ENCODE assay signal across 29 cellular contexts in genomic region chr2:171968509-171968908, GRCh38.
"Had no signal": no experiment of that assay in that cellular context is flagged by ENCODE, and none has a peak within 500 bp of the region (broad histone marks: within the 10 kb centered on the region; RNA-seq: fewer than 3 reads in every experiment).

No MANE protein-coding gene starts in this region.

- FAIRE-seq: urothelium cell line had no signal

- H3K4me1 Mint-ChIP-seq: stimulated activated memory B cell treated with anti-CD40 and anti-IgM and Interleukin-4, amounts not matched to agents 10 μg/mL and 1 μg/mL and 100 μg/mL, for 72 hours; stimulated activated naive B cell treated with anti-CD40 and anti-IgM and Interleukin-4, amounts not matched to agents 10 μg/mL and 1 μg/mL and 100 μg/mL, for 72 hours had no signal

- ATAC-seq: stimulated activated effector memory CD8-positive, alpha-beta T cell treated with anti-CD3 and anti-CD28 coated beads, Interleukin-12 subunit alpha, Interleukin-12 subunit beta, amount 100 ng/mL, for 72 hours; stimulated activated memory B cell treated with anti-CD40 and anti-IgM and Interleukin-4, amounts not matched to agents 10 μg/mL and 1 μg/mL and 100 μg/mL, for 72 hours; stimulated activated naive B cell treated with anti-CD40 and anti-IgM and Interleukin-4, amounts not matched to agents 10 μg/mL and 1 μg/mL and 100 μg/mL, for 72 hours; stimulated activated naive CD8-positive, alpha-beta T cell treated with anti-CD3 and anti-CD28 coated beads, Interleukin-15, amount 100 ng/mL, for 72 hours; stimulated activated naive CD8-positive, alpha-beta T cell treated with anti-CD3 and anti-CD28 coated beads, Interleukin-15, Interleukin-2, amounts not matched to agents 100 U/mL and 50 U/mL, for 24 hours; upper lobe of right lung had no signal

- DNase-seq: stimulated activated CD4-positive, alpha-beta T cell treated with anti-CD3 and anti-CD28 coated beads, Interleukin-2, amount 100 ng/mL, for 48 hours; stimulated activated CD4-positive, alpha-beta T cell treated with anti-CD3 and anti-CD28 coated beads, Interleukin-4, amount 100 ng/mL, for 1 hour; stimulated activated CD4-positive, alpha-beta T cell treated with anti-CD3 and anti-CD28 coated beads, Interleukin-4, amount 100 ng/mL, for 24 hours; stimulated activated CD4-positive, alpha-beta T cell treated with anti-CD3 and anti-CD28 coated beads, Interleukin-4, amount 100 ng/mL, for 4 hours; stimulated activated CD8-positive, alpha-beta memory T cell treated with anti-CD3 and anti-CD28 coated beads, Interleukin-4, amount 100 ng/mL, for 48 hours; stimulated activated naive B cell treated with anti-CD40 and anti-IgM and Interleukin-4, amounts not matched to agents 10 μg/mL and 1 μg/mL and 100 μg/mL, for 72 hours; stimulated activated naive CD4-positive, alpha-beta T cell; stimulated activated naive CD4-positive, alpha-beta T cell treated with Interleukin-2 at 50 U/mL for 16 hours; stimulated activated naive CD8-positive, alpha-beta T cell treated with anti-CD3 and anti-CD28 coated beads, Interleukin-15, amount 100 ng/mL, for 72 hours; stimulated activated naive CD8-positive, alpha-beta T cell treated with anti-CD3 and anti-CD28 coated beads, Interleukin-15, Interleukin-2, amounts not matched to agents 100 U/mL and 50 U/mL, for 24 hours; stomach; substantia nigra; testis; thyroid gland; tibial artery; transverse colon; trophoblast cell; upper lobe of left lung; upper lobe of right lung; uterus had no signal

- H3K9me3 Mint-ChIP-seq: stimulated activated effector memory CD8-positive, alpha-beta T cell treated with anti-CD3 and anti-CD28 coated beads, Interleukin-12 subunit alpha, Interleukin-12 subunit beta, amount 100 ng/mL, for 72 hours; stimulated activated memory B cell treated with anti-CD40 and anti-IgM and Interleukin-4, amounts not matched to agents 10 μg/mL and 1 μg/mL and 100 μg/mL, for 72 hours; stimulated activated naive B cell treated with anti-CD40 and anti-IgM and Interleukin-4, amounts not matched to agents 10 μg/mL and 1 μg/mL and 100 μg/mL, for 72 hours; stimulated activated naive CD8-positive, alpha-beta T cell treated with anti-CD3 and anti-CD28 coated beads, Interleukin-15, amount 100 ng/mL, for 72 hours; stimulated activated naive CD8-positive, alpha-beta T cell treated with anti-CD3 and anti-CD28 coated beads, Interleukin-15, Interleukin-2, amounts not matched to agents 100 ng/mL and 50 ng/mL, for 24 hours; type B pancreatic cell had no signal

- H3K27ac Mint-ChIP-seq: stimulated activated effector memory CD8-positive, alpha-beta T cell treated with anti-CD3 and anti-CD28 coated beads, Interleukin-12 subunit alpha, Interleukin-12 subunit beta, amount 100 ng/mL, for 72 hours; stimulated activated memory B cell treated with anti-CD40 and anti-IgM and Interleukin-4, amounts not matched to agents 10 μg/mL and 1 μg/mL and 100 μg/mL, for 72 hours; stimulated activated naive B cell treated with anti-CD40 and anti-IgM and Interleukin-4, amounts not matched to agents 10 μg/mL and 1 μg/mL and 100 μg/mL, for 72 hours; stimulated activated naive CD8-positive, alpha-beta T cell treated with anti-CD3 and anti-CD28 coated beads, Interleukin-15, amount 100 ng/mL, for 72 hours; stimulated activated naive CD8-positive, alpha-beta T cell treated with anti-CD3 and anti-CD28 coated beads, Interleukin-15, Interleukin-2, amounts not matched to agents 100 ng/mL and 50 ng/mL, for 24 hours; type B pancreatic cell had no signal

- H3K27me3 Mint-ChIP-seq: stimulated activated memory B cell treated with anti-CD40 and anti-IgM and Interleukin-4, amounts not matched to agents 10 μg/mL and 1 μg/mL and 100 μg/mL, for 72 hours; stimulated activated naive B cell treated with anti-CD40 and anti-IgM and Interleukin-4, amounts not matched to agents 10 μg/mL and 1 μg/mL and 100 μg/mL, for 72 hours; stimulated activated naive CD8-positive, alpha-beta T cell treated with anti-CD3 and anti-CD28 coated beads, Interleukin-15, amount 100 ng/mL, for 72 hours; stimulated activated naive CD8-positive, alpha-beta T cell treated with anti-CD3 and anti-CD28 coated beads, Interleukin-15, Interleukin-2, amounts not matched to agents 100 ng/mL and 50 ng/mL, for 24 hours; type B pancreatic cell had no signal

- H3K9me3 ChIP-seq: stomach, suprapubic skin, testis, thoracic aorta, thyroid gland, tibial artery, tibial nerve, transverse colon, upper lobe of left lung, upper lobe of right lung, uterus, vagina had no signal

- H3K27me3 ChIP-seq: stomach, suprapubic skin, testis, thyroid gland, tibial artery, tibial nerve, transverse colon, upper lobe of left lung, upper lobe of right lung, uterus, vagina had no signal

- H3K27ac ChIP-seq: stomach, suprapubic skin, testis, thoracic aorta, thyroid gland, tibial artery, tibial nerve, transverse colon, upper lobe of left lung, upper lobe of right lung, uterus, vagina had no signal

- H3K4me3 Mint-ChIP-seq: stimulated activated effector memory CD8-positive, alpha-beta T cell treated with anti-CD3 and anti-CD28 coated beads, Interleukin-12 subunit alpha, Interleukin-12 subunit beta, amount 100 ng/mL, for 72 hours; stimulated activated memory B cell treated with anti-CD40 and anti-IgM and Interleukin-4, amounts not matched to agents 10 μg/mL and 1 μg/mL and 100 μg/mL, for 72 hours; stimulated activated naive B cell treated with anti-CD40 and anti-IgM and Interleukin-4, amounts not matched to agents 10 μg/mL and 1 μg/mL and 100 μg/mL, for 72 hours; stimulated activated naive CD8-positive, alpha-beta T cell treated with anti-CD3 and anti-CD28 coated beads, Interleukin-15, amount 100 ng/mL, for 72 hours; stimulated activated naive CD8-positive, alpha-beta T cell treated with anti-CD3 and anti-CD28 coated beads, Interleukin-15, Interleukin-2, amounts not matched to agents 100 ng/mL and 50 ng/mL, for 24 hours; type B pancreatic cell had no signal

- H3K4me3 ChIP-seq: stomach, suprapubic skin, testis, thoracic aorta, thyroid gland, tibial artery, tibial nerve, transverse colon, upper lobe of left lung, upper lobe of right lung, uterus, vagina had no signal

- H3K4me1 ChIP-seq: stomach, suprapubic skin, testis, thyroid gland, tibial artery, tibial nerve, transverse colon, upper lobe of left lung, upper lobe of right lung, uterus, vagina had no signal

- H3K36me3 ChIP-seq: uterus had no signal
